In the genomic region with DNA sequence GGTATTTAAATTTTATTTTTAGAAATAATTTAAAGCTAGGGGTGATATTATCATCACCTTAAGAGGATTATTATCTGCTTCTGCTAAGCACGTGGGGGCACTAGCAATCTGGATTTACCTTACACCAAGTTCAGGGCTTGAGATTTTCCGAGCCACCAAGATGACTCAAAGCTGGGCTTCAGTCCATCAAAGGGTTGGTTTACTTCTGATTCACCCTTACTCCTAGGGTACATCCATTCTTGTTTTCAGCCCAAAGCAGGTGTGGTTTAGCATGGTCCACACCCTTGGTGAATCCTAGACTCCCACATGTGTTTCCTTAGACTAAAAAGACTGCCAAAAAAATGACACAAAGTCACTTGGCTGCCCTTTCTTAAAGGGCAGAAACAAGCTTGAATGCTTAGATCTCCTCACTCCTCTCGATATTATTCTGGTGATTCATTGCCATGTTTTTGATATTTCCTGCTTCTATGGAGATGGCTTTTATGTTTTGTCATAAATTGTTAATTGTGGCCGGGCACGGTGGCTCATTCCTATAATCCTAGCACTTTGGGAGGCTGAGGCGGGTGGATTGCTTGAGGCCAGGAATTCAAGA, we compare ENCODE assay signal across 14 cellular contexts. TPM values are rescaled to one million over a fixed set of nuclear protein-coding genes. Genes with fewer than 3 reads are reported as not detected.
A peak's percentile ranks its signal among the peaks of the same experiment; 100 is the strongest.
DNase-seq lines count a peak whose midpoint lies in the region; ATAC-seq, FAIRE-seq and TF ChIP-seq lines count a peak whose summit lies in the region.
"Had no signal": no experiment of that assay in that cellular context is flagged by ENCODE, and none has a peak within 500 bp of the region (broad histone marks: within the 10 kb centered on the region; RNA-seq: fewer than 3 reads in every experiment).

No MANE protein-coding gene starts in this region.

- no peaks in the 10 kb centered on the region for H3K79me2 ChIP-seq in fibroblast of lung (ENCODE audit: control insufficient read depth, insufficient read depth, low read length)

- no peaks in the 10 kb centered on the region for H4K20me1 ChIP-seq in fibroblast of lung (ENCODE audit: control insufficient read depth, extremely low read depth, insufficient read depth, low read length)

- H2AFZ ChIP-seq in fibroblast of lung (ENCODE audit: low read length): no peak overlapping the region

- peak; percentile 63 for ATAC-seq in stimulated activated naive CD8-positive, alpha-beta T cell treated with anti-CD3 and anti-CD28 coated beads, Interleukin-15, Interleukin-2, amounts not matched to agents 100 U/mL and 50 U/mL, for 24 hours
- ATAC-seq in stimulated activated naive CD8-positive, alpha-beta T cell treated with anti-CD3 and anti-CD28 coated beads, Interleukin-15, amount 100 ng/mL, for 72 hours: no peak
- peak; percentile 96 for ATAC-seq in SK-N-SH treated with all-trans-retinoic acid at 6 μM for 48 hours
- ATAC-seq in stimulated activated effector memory CD8-positive, alpha-beta T cell treated with anti-CD3 and anti-CD28 coated beads, Interleukin-12 subunit alpha, Interleukin-12 subunit beta, amount 100 ng/mL, for 72 hours: no peak

- H3K27ac ChIP-seq in fibroblast of lung (ENCODE audit: insufficient read depth, low read length): no peak overlapping the region

- no peaks in the 10 kb centered on the region for H3K27me3 ChIP-seq in fibroblast of lung (ENCODE audit: control insufficient read depth, insufficient read depth, low read length)

- no peaks in the 10 kb centered on the region for H3K27me3 Mint-ChIP-seq in stimulated activated naive CD8-positive, alpha-beta T cell treated with anti-CD3 and anti-CD28 coated beads, Interleukin-15, amount 100 ng/mL, for 72 hours
- H3K27me3 Mint-ChIP-seq in chondrocyte (ENCODE audit: low read depth): peaks cover 22% of the 10 kb centered on the region
- H3K27me3 Mint-ChIP-seq in T-helper 2 cell treated with Interferon-gamma antibody and Interleukin-4, amounts not matched to agents 5 μg/mL and 100 μg/mL, for 36 hours (ENCODE audit: low read depth): peaks cover 16% of the 10 kb centered on the region

- H3K36me3 ChIP-seq in fibroblast of lung (ENCODE audit: control insufficient read depth, insufficient read depth, low read length): no peaks in the 10 kb centered on the region

- FAIRE-seq in urothelium cell line (lab: Jason Lieb, UNC): peak; percentile 89

- H3K36me3 Mint-ChIP-seq in stimulated activated effector memory CD8-positive, alpha-beta T cell treated with anti-CD3 and anti-CD28 coated beads, Interleukin-12 subunit alpha, Interleukin-12 subunit beta, amount 100 ng/mL, for 72 hours: no peaks in the 10 kb centered on the region
- H3K36me3 Mint-ChIP-seq in chondrocyte (ENCODE audit: low read depth): peaks cover 4% of the 10 kb centered on the region
- no peaks in the 10 kb centered on the region for H3K36me3 Mint-ChIP-seq in T-helper 2 cell treated with Interferon-gamma antibody and Interleukin-4, amounts not matched to agents 5 μg/mL and 100 μg/mL, for 36 hours (ENCODE audit: low read depth)
- H3K36me3 Mint-ChIP-seq: type B pancreatic cell had no signal

- TF ChIP-seq CTCF in fibroblast of lung (conservative IDR thresholded peaks at IDR 0.05 in 1 of 2, IDR thresholded peaks at IDR 0.05 in 1 of 2; ENCODE audit: low read depth in 1 of 2, low read length in 2 of 2) (no peak), chondrocyte (IDR thresholded peaks at IDR 0.05) (no peak)

- no peak for DNase-seq in stimulated activated naive CD8-positive, alpha-beta T cell treated with anti-CD3 and anti-CD28 coated beads, Interleukin-15, Interleukin-2, amounts not matched to agents 100 U/mL and 50 U/mL, for 24 hours
- DNase-seq in stimulated activated naive CD8-positive, alpha-beta T cell treated with anti-CD3 and anti-CD28 coated beads, Interleukin-15, amount 100 ng/mL, for 72 hours: no peak
- DNase-seq in fibroblast of lung (ENCODE audit: low read depth in 2 of 2) (peak; percentile 88 to 99), urothelium cell line (ENCODE audit: low spot score) (peak; percentile 87), chondrocyte (ENCODE audit: low spot score) (no peak)
- no peak for DNase-seq in stimulated activated effector memory CD8-positive, alpha-beta T cell treated with anti-CD3 and anti-CD28 coated beads, Interleukin-12 subunit alpha, Interleukin-12 subunit beta, amount 100 ng/mL, for 72 hours (ENCODE audit: low spot score in 2 of 2)
- no peak for DNase-seq in T-helper 2 cell treated with Interferon-gamma antibody and Interleukin-4, amounts not matched to agents 5 μg/mL and 100 μg/mL, for 36 hours (ENCODE audit: low spot score)
- DNase-seq: activated naive CD4-positive, alpha-beta T cell treated with anti-CD3 and anti-CD28 coated beads, Interleukin-2, amount 50 U/mL, for 16 hours; AML-193; naive B cell; NCI-H1417 treated with DMSO at 0.1 percent for 48 hours had no signal

- no peaks in the 10 kb centered on the region for H3K4me1 ChIP-seq in fibroblast of lung (ENCODE audit: control insufficient read depth, extremely low read depth, insufficient read depth, low read length)

- H3K4me3 Mint-ChIP-seq in stimulated activated naive CD8-positive, alpha-beta T cell treated with anti-CD3 and anti-CD28 coated beads, Interleukin-15, amount 100 ng/mL, for 72 hours: no peak overlapping the region
- H3K4me3 Mint-ChIP-seq in stimulated activated effector memory CD8-positive, alpha-beta T cell treated with anti-CD3 and anti-CD28 coated beads, Interleukin-12 subunit alpha, Interleukin-12 subunit beta, amount 100 ng/mL, for 72 hours: no peak overlapping the region
- no peak overlapping the region for H3K4me3 Mint-ChIP-seq in chondrocyte (ENCODE audit: unreplicated experiment)
- H3K4me3 Mint-ChIP-seq in T-helper 2 cell treated with Interferon-gamma antibody and Interleukin-4, amounts not matched to agents 5 μg/mL and 100 μg/mL, for 36 hours: no peak overlapping the region
- H3K4me3 Mint-ChIP-seq: naive B cell, type B pancreatic cell had no signal

- peaks cover 9 to 14% of the 10 kb centered on the region in 2 donors for H3K9me3 Mint-ChIP-seq in stimulated activated naive CD8-positive, alpha-beta T cell treated with anti-CD3 and anti-CD28 coated beads, Interleukin-15, amount 100 ng/mL, for 72 hours
- H3K9me3 Mint-ChIP-seq in stimulated activated effector memory CD8-positive, alpha-beta T cell treated with anti-CD3 and anti-CD28 coated beads, Interleukin-12 subunit alpha, Interleukin-12 subunit beta, amount 100 ng/mL, for 72 hours: peaks cover 5% of the 10 kb centered on the region
- H3K9me3 Mint-ChIP-seq in chondrocyte (ENCODE audit: low read depth): peaks cover 20% of the 10 kb centered on the region
- H3K9me3 Mint-ChIP-seq in T-helper 2 cell treated with Interferon-gamma antibody and Interleukin-4, amounts not matched to agents 5 μg/mL and 100 μg/mL, for 36 hours: peaks cover 14% of the 10 kb centered on the region
- H3K9me3 Mint-ChIP-seq: type B pancreatic cell had no signal

- no peak overlapping the region for H3K4me2 ChIP-seq in fibroblast of lung (ENCODE audit: extremely low read depth, insufficient read depth, low read length)

- H3K9me3 ChIP-seq in fibroblast of lung (ENCODE audit: control insufficient read depth, insufficient read depth, low read depth, low read length): no peaks in the 10 kb centered on the region

- no peak overlapping the region for H3K9ac ChIP-seq in fibroblast of lung (ENCODE audit: insufficient read depth, low read length)

- H3K27ac Mint-ChIP-seq in stimulated activated naive CD8-positive, alpha-beta T cell treated with anti-CD3 and anti-CD28 coated beads, Interleukin-15, amount 100 ng/mL, for 72 hours: no peak overlapping the region
- no peak overlapping the region for H3K27ac Mint-ChIP-seq in stimulated activated effector memory CD8-positive, alpha-beta T cell treated with anti-CD3 and anti-CD28 coated beads, Interleukin-12 subunit alpha, Interleukin-12 subunit beta, amount 100 ng/mL, for 72 hours
- no peak overlapping the region for H3K27ac Mint-ChIP-seq in chondrocyte (ENCODE audit: unreplicated experiment)
- H3K27ac Mint-ChIP-seq in T-helper 2 cell treated with Interferon-gamma antibody and Interleukin-4, amounts not matched to agents 5 μg/mL and 100 μg/mL, for 36 hours: no peak overlapping the region
- H3K27ac Mint-ChIP-seq: naive B cell, type B pancreatic cell had no signal

- H3K4me1 Mint-ChIP-seq in stimulated activated naive CD8-positive, alpha-beta T cell treated with anti-CD3 and anti-CD28 coated beads, Interleukin-15, amount 100 ng/mL, for 72 hours: peaks cover 14% of the 10 kb centered on the region
- peaks cover 7% of the 10 kb centered on the region for H3K4me1 Mint-ChIP-seq in stimulated activated effector memory CD8-positive, alpha-beta T cell treated with anti-CD3 and anti-CD28 coated beads, Interleukin-12 subunit alpha, Interleukin-12 subunit beta, amount 100 ng/mL, for 72 hours
- peaks cover 5% of the 10 kb centered on the region for H3K4me1 Mint-ChIP-seq in chondrocyte (ENCODE audit: low read depth)
- peaks cover 1% of the 10 kb centered on the region for H3K4me1 Mint-ChIP-seq in T-helper 2 cell treated with Interferon-gamma antibody and Interleukin-4, amounts not matched to agents 5 μg/mL and 100 μg/mL, for 36 hours (ENCODE audit: low read depth)
- H3K4me1 Mint-ChIP-seq: naive B cell had no signal

- no peak overlapping the region for H3K4me3 ChIP-seq in fibroblast of lung (replicated peaks in 1 of 4; ENCODE audit: control extremely low read depth in 1 of 4, insufficient read depth in 1 of 4, low read depth in 3 of 4, low read length in 4 of 4)
- H3K4me3 ChIP-seq: skin epidermis had no signal

TF ChIP-seq in SK-N-SH treated with all-trans-retinoic acid at 6 μM for 48 hours, 23 proteins besides CTCF, POLR2A, EP300 and RAD21:
- no peak for TF ChIP-seq ZFP3 (CRISPR knock-in tag; IDR thresholded peaks at IDR 0.05)
- TF ChIP-seq GLIS3 (CRISPR knock-in tag; IDR thresholded peaks at IDR 0.05): no peak
- no peak for TF ChIP-seq RARB (CRISPR knock-in tag; IDR thresholded peaks at IDR 0.05)

RNA-seq across cellular contexts. Expression of a gene that starts 9.8 kb away (rescaled TPM):
- total RNA-seq in fibroblast of lung (not detected in 2 replicates), chondrocyte (not detected in 3 replicates)
- polyA plus RNA-seq in fibroblast of lung: not detected in 2 replicates
- polyA plus RNA-seq in fibroblast of lung (2012): not detected in 2 replicates
- not detected in 2 replicates for polyA minus RNA-seq in fibroblast of lung (ENCODE audit: low replicate concordance)

Comparison
In these comparisons a context has a peak if more than half of its experiments do, and no peak if none do; other contexts are left out.
1. ATAC-seq: peak in stimulated activated naive CD8-positive, alpha-beta T cell treated with anti-CD3 and anti-CD28 coated beads, Interleukin-15, Interleukin-2, amounts not matched to agents 100 U/mL and 50 U/mL, for 24 hours (single experiment) and SK-N-SH treated with all-trans-retinoic acid at 6 μM for 48 hours (single experiment); none in stimulated activated naive CD8-positive, alpha-beta T cell treated with anti-CD3 and anti-CD28 coated beads, Interleukin-15, amount 100 ng/mL, for 72 hours (single experiment) and stimulated activated effector memory CD8-positive, alpha-beta T cell treated with anti-CD3 and anti-CD28 coated beads, Interleukin-12 subunit alpha, Interleukin-12 subunit beta, amount 100 ng/mL, for 72 hours (single experiment).
2. DNase-seq: peak in fibroblast of lung (2 of 2) and urothelium cell line (single experiment); none in stimulated activated naive CD8-positive, alpha-beta T cell treated with anti-CD3 and anti-CD28 coated beads, Interleukin-15, Interleukin-2, amounts not matched to agents 100 U/mL and 50 U/mL, for 24 hours (single experiment), stimulated activated naive CD8-positive, alpha-beta T cell treated with anti-CD3 and anti-CD28 coated beads, Interleukin-15, amount 100 ng/mL, for 72 hours (0 of 2), stimulated activated effector memory CD8-positive, alpha-beta T cell treated with anti-CD3 and anti-CD28 coated beads, Interleukin-12 subunit alpha, Interleukin-12 subunit beta, amount 100 ng/mL, for 72 hours (0 of 2), chondrocyte (single experiment) and T-helper 2 cell treated with Interferon-gamma antibody and Interleukin-4, amounts not matched to agents 5 μg/mL and 100 μg/mL, for 36 hours (single experiment).